Comparison of ENCODE assay signal across 1 cellular context in the genomic region with DNA sequence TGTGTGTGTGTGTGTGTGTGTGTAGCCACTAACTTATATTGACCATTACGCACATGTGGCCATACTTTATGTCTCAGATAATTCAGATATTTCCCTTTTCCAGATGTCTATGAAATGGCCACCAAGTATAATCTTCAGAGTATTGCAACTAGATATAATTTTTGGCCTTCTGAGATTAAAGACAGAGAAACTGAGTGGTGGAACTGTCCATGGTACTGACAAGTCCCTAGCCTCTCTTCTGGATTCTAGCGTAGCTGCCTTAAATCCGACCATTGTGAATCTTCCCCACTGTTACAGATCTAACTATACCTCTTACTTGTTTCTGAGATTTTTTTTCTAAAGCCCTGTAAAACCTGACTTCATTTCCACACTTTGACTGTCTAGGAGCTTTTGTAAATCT.
A peak's percentile ranks its signal among the peaks of the same experiment; 100 is the strongest.
TF ChIP-seq lines count a peak whose summit lies in the region.

No MANE protein-coding gene starts in this region.

TF ChIP-seq in GM12878, 131 proteins besides CTCF, POLR2A, EP300 and RAD21 (continued from another document):
- TF ChIP-seq, protein P1, sequence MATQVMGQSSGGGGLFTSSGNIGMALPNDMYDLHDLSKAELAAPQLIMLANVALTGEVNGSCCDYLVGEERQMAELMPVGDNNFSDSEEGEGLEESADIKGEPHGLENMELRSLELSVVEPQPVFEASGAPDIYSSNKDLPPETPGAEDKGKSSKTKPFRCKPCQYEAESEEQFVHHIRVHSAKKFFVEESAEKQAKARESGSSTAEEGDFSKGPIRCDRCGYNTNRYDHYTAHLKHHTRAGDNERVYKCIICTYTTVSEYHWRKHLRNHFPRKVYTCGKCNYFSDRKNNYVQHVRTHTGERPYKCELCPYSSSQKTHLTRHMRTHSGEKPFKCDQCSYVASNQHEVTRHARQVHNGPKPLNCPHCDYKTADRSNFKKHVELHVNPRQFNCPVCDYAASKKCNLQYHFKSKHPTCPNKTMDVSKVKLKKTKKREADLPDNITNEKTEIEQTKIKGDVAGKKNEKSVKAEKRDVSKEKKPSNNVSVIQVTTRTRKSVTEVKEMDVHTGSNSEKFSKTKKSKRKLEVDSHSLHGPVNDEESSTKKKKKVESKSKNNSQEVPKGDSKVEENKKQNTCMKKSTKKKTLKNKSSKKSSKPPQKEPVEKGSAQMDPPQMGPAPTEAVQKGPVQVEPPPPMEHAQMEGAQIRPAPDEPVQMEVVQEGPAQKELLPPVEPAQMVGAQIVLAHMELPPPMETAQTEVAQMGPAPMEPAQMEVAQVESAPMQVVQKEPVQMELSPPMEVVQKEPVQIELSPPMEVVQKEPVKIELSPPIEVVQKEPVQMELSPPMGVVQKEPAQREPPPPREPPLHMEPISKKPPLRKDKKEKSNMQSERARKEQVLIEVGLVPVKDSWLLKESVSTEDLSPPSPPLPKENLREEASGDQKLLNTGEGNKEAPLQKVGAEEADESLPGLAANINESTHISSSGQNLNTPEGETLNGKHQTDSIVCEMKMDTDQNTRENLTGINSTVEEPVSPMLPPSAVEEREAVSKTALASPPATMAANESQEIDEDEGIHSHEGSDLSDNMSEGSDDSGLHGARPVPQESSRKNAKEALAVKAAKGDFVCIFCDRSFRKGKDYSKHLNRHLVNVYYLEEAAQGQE (IDR thresholded peaks at IDR 0.05; ENCODE audit: low read depth, low read length), result peak; percentile 88
